In genomic region chr7:143511593-143512047, GRCh38 we compare ENCODE assay signal across 19 cellular contexts. TPM values are rescaled to one million over a fixed set of nuclear protein-coding genes. Genes with fewer than 3 reads are reported as not detected.
DNase-seq lines count a peak whose midpoint lies in the region; ATAC-seq and TF ChIP-seq lines count a peak whose summit lies in the region.
"Had no signal": no experiment of that assay in that cellular context is flagged by ENCODE, and none has a peak within 500 bp of the region (broad histone marks: within the 10 kb centered on the region; RNA-seq: fewer than 3 reads in every experiment).

No MANE protein-coding gene starts in this region.

- H3K27ac ChIP-seq in RWPE1 (peak overlapping the region; percentile 88), gastroesophageal sphincter (no peak overlapping the region)

- intact Hi-C loops in Caco-2 (cut with micrococcal nuclease; ENCODE audit: unreplicated experiment) (no loop called here), sciatic nerve (cut with DNase I) (no loop called here)

- POLR2A ChIA-PET in Caco-2 (lab: Charles Lee) (interaction anchor here (0.6 kb wide), 2 partner anchors 98 to 285 kb away, joined by 3 to 11 read pairs; no protein-coding TSS in a partner anchor), RWPE1 (lab: Yijun Ruan, JAX; ENCODE audit: low non-redundant PET) (no interaction called here)

- H3K27ac Mint-ChIP-seq in Caco-2 (ENCODE audit: unreplicated experiment): peak overlapping the region; percentile 17
- H3K27ac Mint-ChIP-seq: CD4-positive, alpha-beta memory T cell; HFFc6 had no signal

- DNase-seq in Caco-2 (no peak), RWPE1 (ENCODE audit: low spot score) (no peak), sciatic nerve (ENCODE audit: low spot score) (no peak), amniotic stem cell (lab: John Stamatoyannopoulos, UW) (no peak), putamen (ENCODE audit: low spot score) (no peak)
- DNase-seq in effector CD8-positive, alpha-beta T cell (lab: John Stamatoyannopoulos, UW): no peak
- DNase-seq: ACHN; BE2C; CD4-positive, alpha-beta memory T cell; GOT3; HFFc6; MM.1S; NCI-H1930; NCI-H2171 treated with DMSO at 0.1 percent for 48 hours; SHP77 treated with DMSO at 0.1 percent for 48 hours had no signal

- TF ChIP-seq CTCF in Caco-2 (IDR thresholded peaks at IDR 0.05; ENCODE audit: insufficient read depth in 1 of 2, low read depth in 1 of 2, low read length in 1 of 2, severe bottlenecking in 1 of 2, unreplicated experiment in 1 of 2): no peak
- TF ChIP-seq CTCF in RWPE1 (conservative IDR thresholded peaks at IDR 0.05; ENCODE audit: low read depth): no peak
- no peak for TF ChIP-seq CTCF in gastroesophageal sphincter (IDR thresholded peaks at IDR 0.05)

- H3K36me3 ChIP-seq in Caco-2 (ENCODE audit: control insufficient read depth, insufficient read depth, low read length) (no peaks in the 10 kb centered on the region), gastroesophageal sphincter (no peaks in the 10 kb centered on the region)
- H3K36me3 ChIP-seq: BE2C had no signal

- H3K4me1 ChIP-seq in Caco-2 (peaks cover 38% of the 10 kb centered on the region), gastroesophageal sphincter (peaks cover 0 to 9% (median 2%) of the 10 kb centered on the region in 3 donors)
- H3K4me1 ChIP-seq: BE2C had no signal

- H3K4me3 Mint-ChIP-seq in Caco-2 (ENCODE audit: unreplicated experiment): no peak overlapping the region
- H3K4me3 Mint-ChIP-seq: CD4-positive, alpha-beta memory T cell; HFFc6 had no signal

- peaks cover 26% of the 10 kb centered on the region for H3K4me1 Mint-ChIP-seq in Caco-2 (ENCODE audit: low read depth, unreplicated experiment)
- H3K4me1 Mint-ChIP-seq: CD4-positive, alpha-beta memory T cell had no signal

- ATAC-seq in gastroesophageal sphincter (peak; percentile 16), sciatic nerve (peak; percentile 8)
- ATAC-seq: Panc1 had no signal

- peaks cover 11% of the 10 kb centered on the region for H3K9me3 Mint-ChIP-seq in Caco-2 (ENCODE audit: unreplicated experiment)
- H3K9me3 Mint-ChIP-seq: HFFc6 had no signal

- H3K9me3 ChIP-seq in Caco-2 (no peaks in the 10 kb centered on the region), gastroesophageal sphincter (no peaks in the 10 kb centered on the region)
- H3K9me3 ChIP-seq: BE2C had no signal

- H3K27me3 Mint-ChIP-seq in Caco-2 (ENCODE audit: insufficient read depth, unreplicated experiment): no peaks in the 10 kb centered on the region

- TF ChIP-seq POLR2A in gastroesophageal sphincter (IDR thresholded peaks at IDR 0.05): no peak

- no peaks in the 10 kb centered on the region for H3K36me3 Mint-ChIP-seq in Caco-2 (ENCODE audit: insufficient read depth, unreplicated experiment)

- BruUV-seq in Caco-2 (replicated peaks; lab: Mats Ljungman, UMichigan): no TSS peak

- no peak for TF ChIP-seq EP300 in gastroesophageal sphincter (IDR thresholded peaks at IDR 0.05)

- H3K4me3 ChIP-seq in Caco-2 (ENCODE audit: low read depth, low read length): no peak overlapping the region
- peak overlapping the region in 1 of 2 donors; percentile 30 for H3K4me3 ChIP-seq in gastroesophageal sphincter

- WGBS in gastroesophageal sphincter (ENCODE audit: low coverage in 1 of 2), 2 donors: 94% methylated on average over 9 of the region's 23 CpGs; no CpG with 5 or more reads in 1 of the 2 donors

- no peaks in the 10 kb centered on the region for H3K27me3 ChIP-seq in Caco-2 (replicated peaks; ENCODE audit: control insufficient read depth, insufficient read depth, low read length)
- peaks cover 22% of the 10 kb centered on the region for H3K27me3 ChIP-seq in gastroesophageal sphincter
- H3K27me3 ChIP-seq: BE2C had no signal

- CTCF ChIA-PET in Caco-2 (lab: Charles Lee) (interaction anchor here (1.5 kb wide), 1 partner anchor 19 kb away, joined by 12 read pairs; no protein-coding TSS in a partner anchor), RWPE1 (lab: Yijun Ruan, JAX) (no interaction called here)

RNA-seq across cellular contexts. Expression of gene TAS2R41, which starts 33.9 kb away (rescaled TPM):
- total RNA-seq in Caco-2 (2022): not detected in 2 replicates
- not detected for total RNA-seq in gastroesophageal sphincter
- not detected for total RNA-seq in sciatic nerve
- total RNA-seq: Daoy, HFFc6, NCI-H460 had no signal

RNA-seq across cellular contexts. Expression of gene CTAGE15, which starts 60.0 kb away (rescaled TPM):
- not detected in 2 replicates for total RNA-seq in Caco-2 (2022)
- not detected for total RNA-seq in gastroesophageal sphincter
- total RNA-seq in sciatic nerve: not detected
- total RNA-seq: CD4-positive, alpha-beta memory T cell; Daoy; NCI-H460 had no signal
